Comparison of ENCODE assay signal across 13 cellular contexts in the genomic region with DNA sequence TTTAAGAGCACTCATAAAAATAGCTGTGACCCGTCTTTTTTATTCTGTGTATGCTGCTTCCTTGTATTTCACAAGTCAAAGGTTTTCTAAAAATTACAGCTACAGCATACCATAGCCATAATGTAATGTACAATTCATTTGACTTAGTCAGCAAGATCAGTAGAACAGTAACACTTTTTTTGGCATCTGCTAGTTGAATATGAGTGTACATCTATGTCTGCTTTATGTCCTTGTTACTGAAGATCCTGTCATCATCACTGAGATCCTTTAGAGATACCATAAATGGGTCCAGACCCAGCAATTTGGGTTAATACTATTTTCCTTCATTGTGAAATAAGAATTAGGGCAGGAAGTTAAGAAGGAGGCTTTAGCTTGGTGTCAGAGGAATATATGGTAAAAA. TPM values are rescaled to one million over a fixed set of nuclear protein-coding genes. Genes with fewer than 3 reads are reported as not detected.
DNase-seq lines count a peak whose midpoint lies in the region; ATAC-seq, FAIRE-seq and TF ChIP-seq lines count a peak whose summit lies in the region.
"Had no signal": no experiment of that assay in that cellular context is flagged by ENCODE, and none has a peak within 500 bp of the region (broad histone marks: within the 10 kb centered on the region; RNA-seq: fewer than 3 reads in every experiment).

No MANE protein-coding gene starts in this region.

- H3K4me2 ChIP-seq in A549 (peak overlapping the region; percentile 46), PC-3 (ENCODE audit: low read length) (peak overlapping the region; percentile 55)

- TF ChIP-seq CTCF in A549 (IDR thresholded peaks at IDR 0.05) (no peak), PC-3 (conservative IDR thresholded peaks at IDR 0.05; ENCODE audit: low read depth, low read length) (no peak), epithelial cell of esophagus (IDR thresholded peaks at IDR 0.05; ENCODE audit: insufficient read depth, low read depth, low read length, missing control alignments) (no peak)

- no TSS peak for BruUV-seq in PC-3 (replicated peaks; lab: Mats Ljungman, UMichigan)

- H3K4me3 ChIP-seq in A549 (no peak overlapping the region), PC-3 (ENCODE audit: low read length) (no peak overlapping the region), epithelial cell of esophagus (ENCODE audit: low read length) (no peak overlapping the region), muscle layer of duodenum (ENCODE audit: low read depth in 1 of 2, low read length in 2 of 2) (no peak overlapping the region)

- no peak for FAIRE-seq in A549 (lab: Jason Lieb, UNC)
- FAIRE-seq: H1 had no signal

- H3K4me1 ChIP-seq in A549 (peaks cover 25% of the 10 kb centered on the region), PC-3 (ENCODE audit: insufficient read depth, low read length) (peaks cover 50% of the 10 kb centered on the region), muscle layer of duodenum (ENCODE audit: control insufficient read depth in 1 of 2, insufficient read depth in 2 of 2, low read length in 2 of 2) (peaks cover 23 to 53% of the 10 kb centered on the region in 2 donors)

- CTCF ChIA-PET in A549 (lab: Yijun Ruan, JAX) (interaction anchor here (1.1 to 1.5 kb wide), 2 partner anchors 22 to 394 kb away, joined by 3 to 6 read pairs; no protein-coding TSS in a partner anchor), PC-3 (lab: Charles Lee) (interaction anchor here (0.6 kb wide), 1 partner anchor 851 kb away, joined by 3 read pairs; no protein-coding TSS in a partner anchor)

- peak; percentile 65 for ATAC-seq in A549
- ATAC-seq in PC-3, result peak; percentile 70
- no peak for ATAC-seq in HG02973 (IDR thresholded peaks at IDR 0.05; ENCODE audit: unreplicated experiment)
- no peak for ATAC-seq in GM18505 (IDR thresholded peaks at IDR 0.05; ENCODE audit: unreplicated experiment)
- no peak for ATAC-seq in HG03378 (IDR thresholded peaks at IDR 0.05; ENCODE audit: unreplicated experiment)
- ATAC-seq: natural killer cell had no signal

- H3K27me3 ChIP-seq in PC-3 (ENCODE audit: low read length), result no peaks in the 10 kb centered on the region
- H3K27me3 ChIP-seq in muscle layer of duodenum (ENCODE audit: low read depth, low read length), result no peaks in the 10 kb centered on the region

- POLR2A ChIA-PET in A549 (lab: Yijun Ruan, JAX), result interaction anchor here (0.9 to 1.4 kb wide), 3 partner anchors 13 to 401 kb away, joined by 3 read pairs; partner anchors contain the start of gene TBC1D23
- POLR2A ChIA-PET in PC-3 (lab: Charles Lee; ENCODE audit: unreplicated experiment), result interaction anchor here (0.6 to 0.9 kb wide), 4 partner anchors 13 to 198 kb away, joined by 3 to 10 read pairs (median 6); no protein-coding TSS in a partner anchor

- no peaks in the 10 kb centered on the region for H4K20me1 ChIP-seq in PC-3 (ENCODE audit: low read length)

- H3K27ac ChIP-seq in A549 (no peak overlapping the region; a peak in 1 of 6 replicates), PC-3 (ENCODE audit: low read length) (peak overlapping the region; percentile 49), muscle layer of duodenum (ENCODE audit: low read length) (peak overlapping the region; percentile 89)

- DNase-seq in A549 (ENCODE audit: low read depth in 1 of 2, low spot score in 1 of 2) (peak in 1 of 2 experiments; percentile 36), PC-3 (peak; percentile 93), epithelial cell of esophagus (ENCODE audit: low read depth) (peak; percentile 88), NCI-H1694 (lab: John Stamatoyannopoulos, UW) (no peak)
- DNase-seq: foreskin melanocyte, natural killer cell, NCI-H345, T1000 had no signal

- no peaks in the 10 kb centered on the region for H3F3A ChIP-seq in PC-3 (ENCODE audit: low read length, unreplicated experiment)

- 39% methylated on average over 1 of the region's 1 CpG for WGBS in A549 (ENCODE audit: missing lambda C conversion rate)

- TF ChIP-seq EP300 in A549 (IDR thresholded peaks at IDR 0.05), result no peak

- TF ChIP-seq POLR2A in A549 (IDR thresholded peaks at IDR 0.05; ENCODE audit: low read length) (no peak), GM18505 (IDR thresholded peaks at IDR 0.05; ENCODE audit: borderline replicate concordance, extremely low read depth, insufficient read depth, insufficient read length) (no peak)

- no peak overlapping the region for H3K9ac ChIP-seq in PC-3 (ENCODE audit: low read length)

- no peak for TF ChIP-seq RAD21 in A549 (conservative IDR thresholded peaks at IDR 0.05 in 1 of 2, IDR thresholded peaks at IDR 0.05 in 1 of 2)

- no peak overlapping the region for H2AFZ ChIP-seq in PC-3 (ENCODE audit: low read length)

- H3K36me3 ChIP-seq in PC-3 (ENCODE audit: low read depth, low read length) (no peaks in the 10 kb centered on the region), muscle layer of duodenum (ENCODE audit: control insufficient read depth in 1 of 2, insufficient read depth in 2 of 2, low read length in 2 of 2) (peaks cover 29 to 52% of the 10 kb centered on the region in 2 donors)

- H3K9me2 ChIP-seq in PC-3 (replicated peaks; ENCODE audit: low read length), result no peaks in the 10 kb centered on the region

- H3K9me3 ChIP-seq in A549 (no peaks in the 10 kb centered on the region), PC-3 (ENCODE audit: low read length) (no peaks in the 10 kb centered on the region), muscle layer of duodenum (ENCODE audit: control insufficient read depth in 1 of 2, low read length in 2 of 2) (no peaks in the 10 kb centered on the region)

- intact Hi-C loops in PC-3 (cut with micrococcal nuclease), result loop anchor here (1.0 to 5.0 kb wide), 3 partner anchors 41 to 187 kb away; no protein-coding TSS in a partner anchor

- H3K79me2 ChIP-seq in PC-3 (ENCODE audit: low read length), result peaks cover 62% of the 10 kb centered on the region

TF ChIP-seq in A549, 52 proteins besides CTCF, POLR2A, EP300 and RAD21:
- no peak for TF ChIP-seq NFE2L2 (conservative IDR thresholded peaks at IDR 0.05; ENCODE audit: low read length)
- no peak for TF ChIP-seq FOSL2 (IDR thresholded peaks at IDR 0.05)
- TF ChIP-seq FOSL2 (CRISPR knock-in tag; IDR thresholded peaks at IDR 0.05), result peak; percentile 34; the same call in 1 of the 2 replicates
- TF ChIP-seq EHMT2 (IDR thresholded peaks at IDR 0.05; ENCODE audit: low read depth), result no peak
- peak; percentile 81 for TF ChIP-seq MAFK (IDR thresholded peaks at IDR 0.05; ENCODE audit: partially characterized antibody)

RNA-seq across cellular contexts. Expression of gene CMSS1, which starts 42.2 kb away (rescaled TPM):
- polyA plus RNA-seq in A549 (2011; rRNA removed) (48.1 and 62.9 TPM in 2 replicates), A549 (2017; fragmentation: RNase III; extraction: RNeasy Plus Mini Kit Qiagen cat#74134 plus additional on column Dnase treatment) (61.1 to 66.6 TPM (median 64.7 TPM) in 3 replicates)
- 11.5 and 13.7 TPM in 2 replicates for polyA plus RNA-seq in A549 (2012; cell fraction: cytosol; rRNA removed)
- 3.6 and 9.7 TPM in 2 replicates for polyA plus RNA-seq in A549 (2012; cell fraction: nucleus; rRNA removed)
- polyA minus RNA-seq in A549 (2011; rRNA and poly(A)+ RNA removed), result 9.8 and 12.1 TPM in 2 replicates
- 51.7 and 63.1 TPM in 2 replicates for total RNA-seq in PC-3 (2014; rRNA removed)

Comparison
In these comparisons a context has a peak if more than half of its experiments do, and no peak if none do; other contexts are left out.
1. ATAC-seq: peak in A549 (2 of 2) and PC-3 (single experiment); none in HG02973 (single experiment), GM18505 (single experiment) and HG03378 (single experiment).
2. H3K27ac ChIP-seq: peak in PC-3 (single experiment) and muscle layer of duodenum (single experiment); none in A549 (0 of 2).